In the genomic region with DNA sequence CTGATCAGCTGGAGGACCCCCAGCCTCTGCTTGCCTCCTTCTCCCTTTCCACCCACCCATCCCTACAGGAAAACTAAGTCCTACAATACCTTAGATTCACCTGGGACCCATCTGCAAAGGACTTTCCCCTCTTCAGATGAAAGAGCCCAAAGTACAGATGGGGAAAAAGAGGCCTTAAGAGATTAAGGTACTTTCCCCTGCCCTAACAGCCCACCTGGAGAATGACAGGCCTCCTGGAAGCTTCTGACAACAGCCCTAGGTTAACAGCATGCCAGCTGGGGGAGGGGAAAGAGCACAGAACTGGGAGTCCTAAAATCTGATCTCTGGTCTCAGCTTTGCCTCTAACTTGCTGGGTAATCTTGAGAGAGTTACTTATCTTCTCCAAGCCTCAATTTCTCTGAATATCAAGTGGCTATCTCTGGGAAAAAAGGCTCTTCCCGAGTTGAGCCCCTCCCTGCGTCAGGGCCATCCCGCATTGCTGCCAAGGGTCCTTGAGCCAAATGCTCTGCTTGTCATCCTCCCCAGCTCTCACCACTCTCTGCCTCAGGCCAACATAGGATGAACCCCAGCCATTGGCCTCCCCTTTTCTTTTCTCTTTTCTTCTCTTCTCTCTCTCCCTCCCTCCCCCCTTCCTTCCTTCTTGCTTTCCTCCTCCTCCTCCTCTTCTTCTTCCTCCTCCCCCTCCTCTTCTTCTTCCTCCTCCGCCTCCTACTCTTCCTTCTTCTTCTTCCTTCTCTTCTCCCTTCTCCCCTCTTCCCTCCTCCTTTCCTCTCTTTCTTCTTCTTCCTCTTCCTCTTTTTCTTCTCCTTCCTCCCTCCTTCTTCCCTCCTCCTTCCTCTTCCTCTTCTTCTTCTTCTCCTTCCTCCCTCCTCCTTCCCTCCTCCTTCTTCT, we compare ENCODE assay signal across 1 cellular context.
TF ChIP-seq lines count a peak whose summit lies in the region.

No MANE protein-coding gene starts in this region.

TF ChIP-seq in HepG2, 621 proteins besides CTCF, POLR2A, EP300 and RAD21:
- TF ChIP-seq HMGXB4 (CRISPR knock-in tag; IDR thresholded peaks at IDR 0.05; ENCODE audit: borderline replicate concordance in 1 of 2, low read depth in 1 of 2) (no peak), THYN1 (CRISPR knock-in tag; IDR thresholded peaks at IDR 0.05; ENCODE audit: borderline replicate concordance, low read depth) (no peak), STAT5B (CRISPR knock-in tag; IDR thresholded peaks at IDR 0.05) (no peak), FOXK2 (IDR thresholded peaks at IDR 0.05) (peak; percentile 5; the same call in 1 of the 2 replicates), POLR2G (IDR thresholded peaks at IDR 0.05; ENCODE audit: low read depth, low read length) (no peak), ZNF138 (CRISPR knock-in tag; IDR thresholded peaks at IDR 0.05; ENCODE audit: low read depth) (no peak), ZNF746 (CRISPR knock-in tag; IDR thresholded peaks at IDR 0.05) (no peak)
